In genomic region chr9:37994639-37995347, GRCh38 we compare ENCODE assay signal across 8 cellular contexts.
A peak's percentile ranks its signal among the peaks of the same experiment; 100 is the strongest.
DNase-seq lines count a peak whose midpoint lies in the region; ATAC-seq lines count a peak whose summit lies in the region.

No MANE protein-coding gene starts in this region.

- H3K27me3 ChIP-seq in BLaER1: no peaks in the 10 kb centered on the region

- H3K4me3 ChIP-seq in BLaER1: no peak overlapping the region

- no peaks in the 10 kb centered on the region for H3K9me3 ChIP-seq in BLaER1

- DNase-seq in NCI-H524 (lab: John Stamatoyannopoulos, UW) (peak; percentile 97 to 99), amygdala (lab: John Stamatoyannopoulos, UW) (peak in 55 of 56 donors; percentile 44 to 96 (median 89)), inferior parietal cortex (ENCODE audit: extremely low spot score) (peak; percentile 92), ecto neural progenitor cell (ENCODE audit: low spot score) (no peak)
- peak; percentile 30 to 51 for DNase-seq in stimulated activated CD4-positive, alpha-beta T cell treated with anti-CD3 and anti-CD28 coated beads, Interleukin-4, amount 100 ng/mL, for 48 hours (ENCODE audit: low read depth in 2 of 2)

- peak overlapping the region; percentile 79 for H3K4me2 ChIP-seq in BLaER1

- H3K9ac ChIP-seq in BLaER1: no peak overlapping the region

- peaks cover 82% of the 10 kb centered on the region for H3K4me1 ChIP-seq in BLaER1

- no peak overlapping the region for H3K27ac ChIP-seq in BLaER1

- ATAC-seq in GM18870 (IDR thresholded peaks at IDR 0.05; ENCODE audit: unreplicated experiment): peak; percentile 63
- peak; percentile 67 for ATAC-seq in HG03108 (IDR thresholded peaks at IDR 0.05; ENCODE audit: unreplicated experiment)

- no peaks in the 10 kb centered on the region for H4K20me1 ChIP-seq in BLaER1

- no peaks in the 10 kb centered on the region for H3K36me3 ChIP-seq in BLaER1
